Comparison of ENCODE assay signal across 19 cellular contexts in genomic region chr14:104441275-104442106, GRCh38.
A peak's percentile ranks its signal among the peaks of the same experiment; 100 is the strongest.
DNase-seq lines count a peak whose midpoint lies in the region; ATAC-seq and TF ChIP-seq lines count a peak whose summit lies in the region.
"Had no signal": no experiment of that assay in that cellular context is flagged by ENCODE, and none has a peak within 500 bp of the region (broad histone marks: within the 10 kb centered on the region; RNA-seq: fewer than 3 reads in every experiment).

No MANE protein-coding gene starts in this region.

- TF ChIP-seq POLR2A in esophagus muscularis mucosa (IDR thresholded peaks at IDR 0.05; ENCODE audit: low read depth) = no peak

- no peak overlapping the region for H3K4ac ChIP-seq in H9 (ENCODE audit: low read depth, low read length)

- no peak overlapping the region for H2BK12ac ChIP-seq in H9 (ENCODE audit: insufficient read length, low read depth, low read length)

- peaks cover 0 to 4% of the 10 kb centered on the region in 2 experiments; a peak in 2 of 5 replicates for H3K9me3 Mint-ChIP-seq in H9

- H3K4me1 Mint-ChIP-seq in H9 = peaks cover 14 to 21% of the 10 kb centered on the region in 2 experiments
- H3K4me1 Mint-ChIP-seq: CD4-positive, alpha-beta memory T cell had no signal

- H3K56ac ChIP-seq in H9 (ENCODE audit: insufficient read length, low read depth, low read length) = no peak overlapping the region

- no peaks in the 10 kb centered on the region for H3K9me3 ChIP-seq in H9 (ENCODE audit: control insufficient read depth, low read depth, low read length)
- peaks cover 0 to 6% (median 2%) of the 10 kb centered on the region in 4 donors for H3K9me3 ChIP-seq in esophagus muscularis mucosa
- no peaks in the 10 kb centered on the region for H3K9me3 ChIP-seq in MM.1S (replicated peaks; ENCODE audit: insufficient read depth, low read length)
- H3K9me3 ChIP-seq: right lobe of liver had no signal

- H3K9me2 ChIP-seq in MM.1S (replicated peaks; ENCODE audit: insufficient read depth, low read length) = no peaks in the 10 kb centered on the region

- no peaks in the 10 kb centered on the region for H3K36me3 Mint-ChIP-seq in H9 (ENCODE audit: insufficient read depth in 1 of 3, low read depth in 3 of 3)
- H3K36me3 Mint-ChIP-seq: CD4-positive, alpha-beta memory T cell; naive thymus-derived CD4-positive, alpha-beta T cell had no signal

- H3K27ac Mint-ChIP-seq in H9 = no peak overlapping the region

- H2BK5ac ChIP-seq in H9 (ENCODE audit: insufficient read length, low read length) = no peak overlapping the region

- no CpG with 5 or more reads among the region's 21 CpGs for WGBS in H9 (ENCODE audit: extremely low coverage, insufficient read length, low lambda C conversion rate)
- 77% methylated on average over 18 of the region's 21 CpGs for WGBS in esophagus muscularis mucosa

- no peak overlapping the region for H4K8ac ChIP-seq in H9 (replicated peaks; ENCODE audit: insufficient read length, low read depth, low read length)

- H3K4me3 ChIP-seq in esophagus muscularis mucosa = no peak overlapping the region
- H3K4me3 ChIP-seq in MM.1S (ENCODE audit: low read length) = no peak overlapping the region
- H3K4me3 ChIP-seq: right lobe of liver had no signal

- no peaks in the 10 kb centered on the region for H3K79me2 ChIP-seq in H9 (ENCODE audit: insufficient read depth, low read length)
- no peaks in the 10 kb centered on the region for H3K79me2 ChIP-seq in MM.1S (ENCODE audit: low read length)
- H3K79me2 ChIP-seq: parathyroid adenoma had no signal

- no peak overlapping the region for H2BK120ac ChIP-seq in H9 (ENCODE audit: low read depth, low read length, poor library complexity, severe bottlenecking)

- H3K79me1 ChIP-seq in H9 (ENCODE audit: insufficient read depth, low read depth, low read length, poor library complexity, severe bottlenecking) = no peaks in the 10 kb centered on the region

- no peak overlapping the region for H4K5ac ChIP-seq in H9 (ENCODE audit: insufficient read length, low read depth, low read length)

- H3K4me3 Mint-ChIP-seq in H9 = no peak overlapping the region
- H3K4me3 Mint-ChIP-seq: CD4-positive, alpha-beta memory T cell; naive thymus-derived CD4-positive, alpha-beta T cell had no signal

- H2BK15ac ChIP-seq in H9 (ENCODE audit: low read depth, low read length) = no peak overlapping the region

- H3K27me3 Mint-ChIP-seq in H9 (ENCODE audit: low read depth) = peaks cover 9% of the 10 kb centered on the region
- H3K27me3 Mint-ChIP-seq: naive thymus-derived CD4-positive, alpha-beta T cell had no signal

- H4K20me1 ChIP-seq in H9 (ENCODE audit: control insufficient read depth, insufficient read depth, insufficient read length) (no peaks in the 10 kb centered on the region), MM.1S (ENCODE audit: insufficient read depth, low read length) (no peaks in the 10 kb centered on the region)

- TF ChIP-seq EP300 in esophagus muscularis mucosa (IDR thresholded peaks at IDR 0.05) = no peak

- H3K27me3 ChIP-seq in H9 (ENCODE audit: insufficient read depth, low read length) (no peaks in the 10 kb centered on the region), esophagus muscularis mucosa (peaks cover 0 to 16% (median 0%) of the 10 kb centered on the region in 4 donors), MM.1S (replicated peaks; ENCODE audit: insufficient read depth, low read length) (peaks cover 12% of the 10 kb centered on the region)
- H3K27me3 ChIP-seq: brain microvascular endothelial cell, right lobe of liver had no signal

- H3K18ac ChIP-seq in H9 (ENCODE audit: insufficient read length, low read depth, low read length) = no peak overlapping the region

- H3F3A ChIP-seq in MM.1S (ENCODE audit: insufficient read depth, low read length) = no peaks in the 10 kb centered on the region

- no peak overlapping the region for H3K4me2 ChIP-seq in H9 (ENCODE audit: insufficient read depth, insufficient read length, low read length)
- no peak overlapping the region for H3K4me2 ChIP-seq in MM.1S (ENCODE audit: low read depth, low read length)

- H3T11ph ChIP-seq in H9 (ENCODE audit: low read length) = no peak overlapping the region

- peak overlapping the region; percentile 12; the same call in 1 of the 2 replicates for H3K14ac ChIP-seq in H9 (ENCODE audit: insufficient read depth, low read length)

- no peak overlapping the region for H2AK5ac ChIP-seq in H9 (ENCODE audit: insufficient read length, low read length)

- H3K23me2 ChIP-seq in H9 (ENCODE audit: insufficient read length, low read depth, low read length, poor library complexity, severe bottlenecking) = no peaks in the 10 kb centered on the region

- no peak overlapping the region for H4K91ac ChIP-seq in H9 (ENCODE audit: insufficient read length, low read depth, low read length)

- H3K4me1 ChIP-seq in H9 (ENCODE audit: insufficient read depth, low read length) = no peaks in the 10 kb centered on the region; the same call in 1 of the 2 replicates
- peaks cover 9 to 11% (median 9%) of the 10 kb centered on the region in 4 donors for H3K4me1 ChIP-seq in esophagus muscularis mucosa
- H3K4me1 ChIP-seq in MM.1S (ENCODE audit: low read length) = no peaks in the 10 kb centered on the region
- H3K4me1 ChIP-seq: parathyroid adenoma, right lobe of liver had no signal

- DNase-seq in AG20443 (ENCODE audit: low spot score) (peak; percentile 10), H9 (peak; percentile 16), esophagus muscularis mucosa (ENCODE audit: extremely low spot score) (peak; percentile 88), sciatic nerve (ENCODE audit: low spot score) (peak; percentile 28), MM.1S (no peak), NCI-H1436 treated with DMSO at 0.1 percent for 48 hours (lab: John Stamatoyannopoulos, UW) (no peak), NCI-H2107 (lab: John Stamatoyannopoulos, UW) (no peak)
- DNase-seq: activated CD4-positive, CD25-positive, alpha-beta regulatory T cell; brain microvascular endothelial cell; CD4-positive, alpha-beta memory T cell; GF-D8; kidney glomerular epithelial cell; mesenchymal stem cell; NCI-H187 treated with DMSO at 0.1 percent for 48 hours; NCI-H2227 treated with DMSO at 0.1 percent for 48 hours had no signal

- H3K36me3 ChIP-seq in esophagus muscularis mucosa = no peaks in the 10 kb centered on the region
- H3K36me3 ChIP-seq in MM.1S (replicated peaks; ENCODE audit: insufficient read depth, low read length) = no peaks in the 10 kb centered on the region
- H3K36me3 ChIP-seq: brain microvascular endothelial cell, right lobe of liver had no signal

- no peak for TF ChIP-seq CTCF in H9 (conservative IDR thresholded peaks at IDR 0.05)
- TF ChIP-seq CTCF in esophagus muscularis mucosa (IDR thresholded peaks at IDR 0.05) = no peak
- TF ChIP-seq CTCF in MM.1S (IDR thresholded peaks at IDR 0.05; ENCODE audit: low read length) = no peak

- no peak overlapping the region for H3K27ac ChIP-seq in H9 (ENCODE audit: insufficient read length, low read depth, low read length)
- no peak overlapping the region for H3K27ac ChIP-seq in esophagus muscularis mucosa (replicated peaks in 1 of 4)
- H3K27ac ChIP-seq in MM.1S (ENCODE audit: low read length) = no peak overlapping the region
- H3K27ac ChIP-seq: brain microvascular endothelial cell, parathyroid adenoma, right lobe of liver, RWPE1 had no signal

- H3K23ac ChIP-seq in H9 (ENCODE audit: insufficient read length, low read depth, low read length) = no peak overlapping the region

- H2BK20ac ChIP-seq in H9 (ENCODE audit: low read depth, low read length, poor library complexity, severe bottlenecking) = no peak overlapping the region

- H2AFZ ChIP-seq in H9 (ENCODE audit: low read length) = no peak overlapping the region
- no peak overlapping the region for H2AFZ ChIP-seq in MM.1S (ENCODE audit: low read length)
- H2AFZ ChIP-seq: parathyroid adenoma had no signal

- intact Hi-C loops in esophagus muscularis mucosa (cut with DNase I) = no loop called here
- intact Hi-C loops in sciatic nerve (cut with DNase I) = no loop called here

- no peak for ATAC-seq in sciatic nerve
- ATAC-seq: naive thymus-derived CD4-positive, alpha-beta T cell; right lobe of liver had no signal

- H3K9ac ChIP-seq in H9 (ENCODE audit: extremely low read depth, insufficient read length, low read length) (no peak overlapping the region), MM.1S (ENCODE audit: low read length) (no peak overlapping the region)
- H3K9ac ChIP-seq: parathyroid adenoma had no signal

Comparison
In these comparisons a context has a peak if more than half of its experiments do, and no peak if none do; other contexts are left out.
1. DNase-seq: peak in AG20443 (single experiment), H9 (single experiment), esophagus muscularis mucosa (single experiment) and sciatic nerve (single experiment); none in MM.1S (single experiment), NCI-H1436 treated with DMSO at 0.1 percent for 48 hours (single experiment) and NCI-H2107 (single experiment).